In genomic region chr16:12298285-12298684, GRCh38 we compare ENCODE assay signal across 33 cellular contexts.
DNase-seq lines count a peak whose midpoint lies in the region; ATAC-seq, FAIRE-seq and TF ChIP-seq lines count a peak whose summit lies in the region.
"Had no signal": no experiment of that assay in that cellular context is flagged by ENCODE, and none has a peak within 500 bp of the region (broad histone marks: within the 10 kb centered on the region; RNA-seq: fewer than 3 reads in every experiment).

No MANE protein-coding gene starts in this region.

- no peak overlapping the region for H3K27ac ChIP-seq in HepG2 (ENCODE audit: extremely low read length, insufficient read depth, low read length)
- H3K27ac ChIP-seq in right lobe of liver: no peak overlapping the region
- peak overlapping the region; percentile 94 for H3K27ac ChIP-seq in OCI-LY1 (ENCODE audit: low read depth, low read length, poor library complexity, severe bottlenecking)
- H3K27ac ChIP-seq in K562 (ENCODE audit: extremely low read depth, low read depth, low read length): no peak overlapping the region
- H3K27ac ChIP-seq: 22Rv1; A549; BLaER1; BLaER1 treated with 17β-estradiol and CSF1 and Interleukin-3, amounts not matched to agents 10 nM and 100 nM; C4-2B had no signal

- H3K9me2 ChIP-seq in OCI-LY1 (ENCODE audit: low read depth, low read length): no peaks in the 10 kb centered on the region

- intact Hi-C loops in HepG2 (cut with micrococcal nuclease; ENCODE audit: unreplicated experiment) (no loop called here), right lobe of liver (cut with DNase I) (no loop called here), K562 (cut with micrococcal nuclease) (no loop called here)

- no peak for TF ChIP-seq EP300 in HepG2 (IDR thresholded peaks at IDR 0.05; ENCODE audit: low read depth in 2 of 2, low read length in 2 of 2)
- TF ChIP-seq EP300 in HepG2 (CRISPR knock-in tag; IDR thresholded peaks at IDR 0.05; ENCODE audit: borderline replicate concordance): no peak
- no peak for TF ChIP-seq EP300 in K562 (IDR thresholded peaks at IDR 0.05; ENCODE audit: low read length)

- no peak for FAIRE-seq in HepG2 (lab: Jason Lieb, UNC)
- no peak for FAIRE-seq in K562 (lab: Jason Lieb, UNC)
- FAIRE-seq: A204.1, A549, D721Med had no signal

- no peak for TF ChIP-seq RAD21 in HepG2 (CRISPR knock-in tag; IDR thresholded peaks at IDR 0.05)
- TF ChIP-seq RAD21 in K562 (CRISPR knock-in tag; conservative IDR thresholded peaks at IDR 0.05 in 1 of 2, IDR thresholded peaks at IDR 0.05 in 1 of 2): no peak

- no peak for ATAC-seq in HepG2
- ATAC-seq in right lobe of liver: no peak
- ATAC-seq in K562: no peak
- no peak for ATAC-seq in HG03354 (IDR thresholded peaks at IDR 0.05; ENCODE audit: poor library complexity, severe bottlenecking, unreplicated experiment)
- ATAC-seq: A549; CD8-positive, alpha-beta T cell had no signal

- no peaks in the 10 kb centered on the region for H3K36me3 ChIP-seq in HepG2 (replicated peaks in 1 of 2; ENCODE audit: control insufficient read depth in 1 of 2, insufficient read depth in 2 of 2, low read length in 2 of 2)
- H3K36me3 ChIP-seq in right lobe of liver: no peaks in the 10 kb centered on the region
- peaks cover 51% of the 10 kb centered on the region for H3K36me3 ChIP-seq in OCI-LY1 (ENCODE audit: insufficient read depth, low read length)
- no peaks in the 10 kb centered on the region for H3K36me3 ChIP-seq in K562 (ENCODE audit: control insufficient read depth, insufficient read depth, low read length)
- H3K36me3 ChIP-seq: BE2C had no signal

- no peak overlapping the region for H2AFZ ChIP-seq in HepG2 (ENCODE audit: low read length)
- H2AFZ ChIP-seq in OCI-LY1 (ENCODE audit: low read length): no peak overlapping the region
- H2AFZ ChIP-seq in K562 (ENCODE audit: low read depth, low read length): no peak overlapping the region

- no peak overlapping the region for H3K4me2 ChIP-seq in HepG2 (ENCODE audit: low read depth, low read length)
- H3K4me2 ChIP-seq in OCI-LY1 (ENCODE audit: low read length): no peak overlapping the region
- H3K4me2 ChIP-seq in K562 (ENCODE audit: insufficient read depth, low read length): no peak overlapping the region
- H3K4me2 ChIP-seq: A549; BLaER1; BLaER1 treated with 17β-estradiol and CSF1 and Interleukin-3, amounts not matched to agents 10 nM and 100 nM had no signal

- TF ChIP-seq CTCF in HepG2 (CRISPR knock-in tag; IDR thresholded peaks at IDR 0.05) (no peak), right lobe of liver (IDR thresholded peaks at IDR 0.05) (no peak), OCI-LY1 (IDR thresholded peaks at IDR 0.05; ENCODE audit: low read length) (no peak), K562 (IDR thresholded peaks at IDR 0.05 in 2 of 3, conservative IDR thresholded peaks at IDR 0.05 in 1 of 3; ENCODE audit: insufficient read depth in 2 of 3, low read depth in 1 of 3, low read length in 3 of 3) (no peak)

- in situ Hi-C loops in HepG2 (cut with HindIII; ENCODE audit: extremely low pct_ligation_motif_present, low pct_unique_long_range_greater_than_20kb) (no loop called here), K562 (cut with MboI) (no loop called here)

- BruUV-seq in HepG2 (replicated peaks; lab: Mats Ljungman, UMichigan) (no TSS peak), K562 (replicated peaks; lab: Mats Ljungman, UMichigan) (no TSS peak)

- H3K4me1 ChIP-seq in HepG2 (ENCODE audit: insufficient read depth, low read length) (peaks cover 12% of the 10 kb centered on the region), right lobe of liver (no peaks in the 10 kb centered on the region), OCI-LY1 (ENCODE audit: insufficient read depth, low read length, severe bottlenecking) (peaks cover 82% of the 10 kb centered on the region), K562 (replicated peaks in 1 of 2; ENCODE audit: control insufficient read depth in 2 of 2, insufficient read depth in 2 of 2, low read length in 2 of 2) (peaks cover 3 to 5% of the 10 kb centered on the region in 2 experiments; a peak in 4 of 5 replicates)
- H3K4me1 ChIP-seq: A549, Caco-2 had no signal

- no peaks in the 10 kb centered on the region for H3K9me3 ChIP-seq in HepG2 (ENCODE audit: low read length)
- H3K9me3 ChIP-seq in right lobe of liver: no peaks in the 10 kb centered on the region
- no peaks in the 10 kb centered on the region for H3K9me3 ChIP-seq in OCI-LY1 (ENCODE audit: low read length)
- H3K9me3 ChIP-seq in K562 (replicated peaks; ENCODE audit: control insufficient read depth, insufficient read depth, low read depth, low read length): no peaks in the 10 kb centered on the region
- H3K9me3 ChIP-seq: A549, BE2C, BLaER1, Caco-2 had no signal

- DNase-seq in HepG2 (ENCODE audit: low spot score): no peak
- DNase-seq in right lobe of liver: no peak
- DNase-seq in K562 (ENCODE audit: extremely low read depth in 1 of 4, low spot score in 3 of 4): no peak
- no peak for DNase-seq in NOMO-1 treated with DMSO at 0.1 percent for 48 hours (lab: John Stamatoyannopoulos, UW; ENCODE audit: unreplicated experiment)
- DNase-seq: 8988T; ACHN; AML-193; BE2C; C1 segment of cervical spinal cord; Caco-2; Calu3; CD4-positive, alpha-beta memory T cell; CD4-positive, alpha-beta T cell; CD4-positive, CD25-positive, alpha-beta regulatory T cell; CD8-positive, alpha-beta memory T cell; CD8-positive, alpha-beta T cell; COR-L47; DMS 273 treated with DMSO at 0.1 percent for 48 hours; DMS153; DMS53; DMS79; DMS79 treated with DMSO at 0.1 percent for 48 hours; DND-41; EL had no signal

- POLR2A ChIA-PET in HepG2 (lab: Yijun Ruan, JAX): no interaction called here
- POLR2A ChIA-PET in K562 (lab: Yijun Ruan, JAX): no interaction called here

- H3K9ac ChIP-seq in HepG2 (ENCODE audit: insufficient read depth, low read depth, low read length) (no peak overlapping the region), OCI-LY1 (ENCODE audit: low read length) (no peak overlapping the region), K562 (ENCODE audit: insufficient read depth in 1 of 2, low read depth in 2 of 2, low read length in 2 of 2) (no peak overlapping the region)
- H3K9ac ChIP-seq: BLaER1; BLaER1 treated with 17β-estradiol and CSF1 and Interleukin-3, amounts not matched to agents 10 nM and 100 nM had no signal

- H4K20me1 ChIP-seq in HepG2 (ENCODE audit: insufficient read depth, low read length) (no peaks in the 10 kb centered on the region), OCI-LY1 (ENCODE audit: insufficient read depth, low read length) (no peaks in the 10 kb centered on the region), K562 (replicated peaks; ENCODE audit: control insufficient read depth, insufficient read depth, low read length) (peaks cover 8% of the 10 kb centered on the region; the same call in 1 of the 2 replicates)
- H4K20me1 ChIP-seq: BLaER1 had no signal

- H3F3A ChIP-seq in OCI-LY1 (ENCODE audit: insufficient read depth, low read length): no peaks in the 10 kb centered on the region

- TF ChIP-seq POLR2A in HepG2 (IDR thresholded peaks at IDR 0.05; ENCODE audit: insufficient read depth in 1 of 2, low read depth in 2 of 2, low read length in 2 of 2) (no peak), right lobe of liver (IDR thresholded peaks at IDR 0.05) (no peak), K562 (conservative IDR thresholded peaks at IDR 0.05) (no peak)

- CTCF ChIA-PET in HepG2 (lab: Yijun Ruan, JAX; ENCODE audit: low intra/inter-chr PET ratio, low total read pairs) (no interaction called here), K562 (lab: Yijun Ruan, JAX; ENCODE audit: low intra/inter-chr PET ratio) (no interaction called here)

- no peaks in the 10 kb centered on the region for H3K79me2 ChIP-seq in HepG2 (ENCODE audit: insufficient read depth, low read length)
- no peaks in the 10 kb centered on the region for H3K79me2 ChIP-seq in OCI-LY1 (ENCODE audit: insufficient read depth, low read length)
- H3K79me2 ChIP-seq in K562 (ENCODE audit: control insufficient read depth, insufficient read depth, low read length): no peaks in the 10 kb centered on the region

- H3K4me3 ChIP-seq in HepG2 (replicated peaks in 1 of 3; ENCODE audit: insufficient read depth in 1 of 3, low read depth in 2 of 3, low read length in 3 of 3): no peak overlapping the region
- H3K4me3 ChIP-seq in right lobe of liver: no peak overlapping the region
- H3K4me3 ChIP-seq in OCI-LY1 (ENCODE audit: low read depth, low read length, poor library complexity, severe bottlenecking): no peak overlapping the region
- H3K4me3 ChIP-seq in K562: no peak overlapping the region
- H3K4me3 ChIP-seq: A549; BLaER1; BLaER1 treated with 17β-estradiol and CSF1 and Interleukin-3, amounts not matched to agents 10 nM and 100 nM had no signal

- peaks cover 4% of the 10 kb centered on the region for H3K9me1 ChIP-seq in K562 (ENCODE audit: control insufficient read depth, insufficient read depth, low read length)

- H3K27me3 ChIP-seq in HepG2 (ENCODE audit: control insufficient read depth in 1 of 2, insufficient read depth in 2 of 2, low read length in 2 of 2) (no peaks in the 10 kb centered on the region), right lobe of liver (no peaks in the 10 kb centered on the region), OCI-LY1 (ENCODE audit: insufficient read depth, low read length) (no peaks in the 10 kb centered on the region), K562 (ENCODE audit: control insufficient read depth in 2 of 2, insufficient read depth in 2 of 2, low read length in 2 of 2) (no peaks in the 10 kb centered on the region)
- H3K27me3 ChIP-seq: BE2C, BLaER1 had no signal

TF ChIP-seq in HepG2, 621 proteins besides CTCF, POLR2A, EP300 and RAD21 (continues in another document):
- peak; percentile 87 for TF ChIP-seq ZNF629 (CRISPR knock-in tag; conservative IDR thresholded peaks at IDR 0.05)
- TF ChIP-seq MYPOP (CRISPR knock-in tag; IDR thresholded peaks at IDR 0.05): no peak

TF ChIP-seq in K562, 482 proteins besides CTCF, POLR2A, EP300 and RAD21:
- TF ChIP-seq BCOR (IDR thresholded peaks at IDR 0.05) (peak; percentile 52; the same call in 1 of the 2 replicates), RBM25 (IDR thresholded peaks at IDR 0.05; ENCODE audit: low read depth, low read length, severe bottlenecking) (peak; percentile 79), ADNP (tag; IDR thresholded peaks at IDR 0.05) (peak; percentile 65; the same call in 1 of the 2 replicates), KDM1A (IDR thresholded peaks at IDR 0.05) (0 out of 4 replicates have a peak, but pooled peaks of 1 of the 2 experiments have one; percentile 15), ARID2 (IDR thresholded peaks at IDR 0.05) (no peak)

Comparison
In these comparisons a context has a peak if more than half of its experiments do, and no peak if none do; other contexts are left out.
1. Of the 241 proteins assayed by ChIP-seq in both HepG2 and K562: peak only in HepG2: none; only in K562: ADNP; in both: none; in neither: 239; mixed calls (peak in some experiments, not most) for 1.